20 cellular contexts compared by ENCODE assay signal in the genomic region with DNA sequence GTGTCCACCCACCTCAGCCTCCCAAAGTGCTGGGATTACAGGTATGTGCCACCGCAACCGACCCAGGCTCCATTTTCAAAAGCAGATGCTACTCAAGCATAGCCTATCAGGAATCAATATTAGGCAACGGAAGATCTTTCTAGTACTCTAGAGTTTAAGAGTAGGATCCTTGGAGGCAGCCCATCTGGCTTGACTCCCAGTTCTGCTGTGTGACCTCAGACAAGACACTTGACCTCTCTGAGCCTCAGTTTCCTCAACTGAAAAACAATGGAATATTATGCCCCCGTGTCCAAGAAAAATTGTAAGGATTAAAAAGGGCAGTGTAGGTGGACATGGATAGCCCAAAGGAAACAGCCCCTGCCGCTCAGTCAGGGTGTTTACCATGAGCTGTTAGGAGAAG.
"Had no signal": no experiment of that assay in that cellular context is flagged by ENCODE, and none has a peak within 500 bp of the region (broad histone marks: within the 10 kb centered on the region; RNA-seq: fewer than 3 reads in every experiment).

No MANE protein-coding gene starts in this region.

- H3K4me2 ChIP-seq: hepatocyte, SK-N-SH, smooth muscle cell had no signal

- ATAC-seq: activated CD8-positive, alpha-beta T cell treated with anti-CD3 and anti-CD28 coated beads for 36 hours; left lobe of liver; stimulated activated effector memory CD8-positive, alpha-beta T cell treated with anti-CD3 and anti-CD28 coated beads, Interleukin-12 subunit alpha, Interleukin-12 subunit beta, amount 100 ng/mL, for 72 hours had no signal

- H2AFZ ChIP-seq: hepatocyte had no signal

- H3K9me3 Mint-ChIP-seq: activated CD8-positive, alpha-beta T cell treated with anti-CD3 and anti-CD28 coated beads for 36 hours; activated naive CD4-positive, alpha-beta T cell treated with anti-CD3 and anti-CD28 coated beads for 36 hours; activated T-cell treated with anti-CD3 and anti-CD28 coated beads, Interleukin-2, amount 50 U/mL, for 24 hours; stimulated activated effector memory CD8-positive, alpha-beta T cell treated with anti-CD3 and anti-CD28 coated beads, Interleukin-12 subunit alpha, Interleukin-12 subunit beta, amount 100 ng/mL, for 72 hours had no signal

- H3K4me3 ChIP-seq: ascending aorta, coronary artery, hepatocyte, prostate gland, smooth muscle cell, stomach, thoracic aorta, upper lobe of left lung had no signal

- FAIRE-seq: keratinocyte had no signal

- H3K27ac ChIP-seq: hepatocyte, prostate gland, thoracic aorta, upper lobe of left lung had no signal

- H3K27ac Mint-ChIP-seq: activated CD8-positive, alpha-beta T cell treated with anti-CD3 and anti-CD28 coated beads for 36 hours; activated naive CD4-positive, alpha-beta T cell treated with anti-CD3 and anti-CD28 coated beads for 36 hours; activated T-cell treated with anti-CD3 and anti-CD28 coated beads, Interleukin-2, amount 50 U/mL, for 24 hours; stimulated activated effector memory CD8-positive, alpha-beta T cell treated with anti-CD3 and anti-CD28 coated beads, Interleukin-12 subunit alpha, Interleukin-12 subunit beta, amount 100 ng/mL, for 72 hours had no signal

- H3K9ac ChIP-seq: SK-N-SH had no signal

- H3K27me3 ChIP-seq: ascending aorta, hepatocyte, stomach, upper lobe of left lung had no signal

- H3K27me3 Mint-ChIP-seq: activated CD8-positive, alpha-beta T cell treated with anti-CD3 and anti-CD28 coated beads for 36 hours; activated T-cell treated with anti-CD3 and anti-CD28 coated beads, Interleukin-2, amount 50 U/mL, for 24 hours had no signal

- H3K4me3 Mint-ChIP-seq: activated CD8-positive, alpha-beta T cell treated with anti-CD3 and anti-CD28 coated beads for 36 hours; activated naive CD4-positive, alpha-beta T cell treated with anti-CD3 and anti-CD28 coated beads for 36 hours; activated T-cell treated with anti-CD3 and anti-CD28 coated beads, Interleukin-2, amount 50 U/mL, for 24 hours; stimulated activated effector memory CD8-positive, alpha-beta T cell treated with anti-CD3 and anti-CD28 coated beads, Interleukin-12 subunit alpha, Interleukin-12 subunit beta, amount 100 ng/mL, for 72 hours had no signal

- H3K79me2 ChIP-seq: hepatocyte had no signal

- DNase-seq: activated CD4-positive, alpha-beta T cell treated with anti-CD3 and anti-CD28 coated beads for 48 hours; activated CD4-positive, CD25-positive, alpha-beta regulatory T cell; activated CD8-positive, alpha-beta T cell treated with anti-CD3 and anti-CD28 coated beads for 36 hours; activated naive CD4-positive, alpha-beta T cell treated with anti-CD3 and anti-CD28 coated beads for 36 hours; activated T-cell treated with anti-CD3 and anti-CD28 coated beads, Interleukin-2, amount 50 U/mL, for 24 hours; mammary epithelial cell; SK-N-SH; stimulated activated CD4-positive, alpha-beta T cell treated with anti-CD3 and anti-CD28 coated beads, Interleukin-4, amount 100 ng/mL, for 1 hour; stomach; T-helper 9 cell; upper lobe of left lung had no signal

- H3K9me3 ChIP-seq: ascending aorta, prostate gland, SK-N-SH, stomach, thoracic aorta, upper lobe of left lung had no signal

- H3K36me3 ChIP-seq: ascending aorta, prostate gland, thoracic aorta had no signal
